ENCODE assay signal across 16 cellular contexts in genomic region chr3:126936110-126936509, GRCh38. TPM values are rescaled to one million over a fixed set of nuclear protein-coding genes. Genes with fewer than 3 reads are reported as not detected.
A peak's percentile ranks its signal among the peaks of the same experiment; 100 is the strongest.
DNase-seq lines count a peak whose midpoint lies in the region; ATAC-seq, FAIRE-seq and TF ChIP-seq lines count a peak whose summit lies in the region.
"Had no signal": no experiment of that assay in that cellular context is flagged by ENCODE, and none has a peak within 500 bp of the region (broad histone marks: within the 10 kb centered on the region; RNA-seq: fewer than 3 reads in every experiment).

No MANE protein-coding gene starts in this region.

- DNase-seq in H9 = no peak
- no peak for DNase-seq in IMR-90
- peak; percentile 18 for DNase-seq in iris pigment epithelial cell (ENCODE audit: low read depth)
- DNase-seq in posterior vena cava (ENCODE audit: low spot score) = peak; percentile 49
- DNase-seq in frontal cortex (ENCODE audit: low spot score in 2 of 2) = no peak
- DNase-seq in Caco-2 = no peak
- DNase-seq in HT-29 (ENCODE audit: low spot score) = no peak
- DNase-seq: C1 segment of cervical spinal cord; CD4-positive, alpha-beta T cell; GM23248 had no signal

- intact Hi-C loops in IMR-90 (cut with micrococcal nuclease) (no loop called here), posterior vena cava (cut with DNase I) (loop anchor here in 1 of 2 donors (5.0 kb wide), 1 partner anchor 534 kb away; no protein-coding TSS in a partner anchor), Caco-2 (cut with micrococcal nuclease; ENCODE audit: unreplicated experiment) (no loop called here)

- no peak for TF ChIP-seq RAD21 in IMR-90 (IDR thresholded peaks at IDR 0.05; ENCODE audit: low read length)

- H4K8ac ChIP-seq in H9 (replicated peaks; ENCODE audit: insufficient read length, low read depth, low read length) = no peak overlapping the region
- no peak overlapping the region for H4K8ac ChIP-seq in IMR-90 (ENCODE audit: low read depth in 2 of 2, low read length in 2 of 2)

- no peak overlapping the region for H3K4me3 Mint-ChIP-seq in H9
- H3K4me3 Mint-ChIP-seq in Caco-2 (ENCODE audit: unreplicated experiment) = no peak overlapping the region
- H3K4me3 Mint-ChIP-seq: B cell; CD4-positive, alpha-beta T cell had no signal

- H2AK5ac ChIP-seq in H9 (ENCODE audit: insufficient read length, low read length) = no peak overlapping the region
- H2AK5ac ChIP-seq in IMR-90 (ENCODE audit: low read depth, low read length) = peak overlapping the region; percentile 23; the same call in 1 of the 2 replicates

- ATAC-seq in IMR-90 (ENCODE audit: low read depth) = no peak
- ATAC-seq in HG03342 (IDR thresholded peaks at IDR 0.05; ENCODE audit: unreplicated experiment) = no peak
- ATAC-seq: GM12878 had no signal

- no peak overlapping the region for H2BK12ac ChIP-seq in H9 (ENCODE audit: insufficient read length, low read depth, low read length)

- TF ChIP-seq POLR2A in IMR-90 (IDR thresholded peaks at IDR 0.05; ENCODE audit: low read depth, low read length) = no peak

- H2BK120ac ChIP-seq in H9 (ENCODE audit: low read depth, low read length, poor library complexity, severe bottlenecking) = no peak overlapping the region
- peak overlapping the region; percentile 32; the same call in 1 of the 2 replicates for H2BK120ac ChIP-seq in IMR-90 (ENCODE audit: low read depth, low read length)

- in situ Hi-C loops in IMR-90 (cut with MboI; ENCODE audit: low sequenced_read_pairs) = no loop called here

- H3K4me1 ChIP-seq in H9 (ENCODE audit: insufficient read depth, low read length) (no peaks in the 10 kb centered on the region), IMR-90 (ENCODE audit: control insufficient read depth, insufficient read depth, low read length) (peaks cover 26% of the 10 kb centered on the region), Caco-2 (peaks cover 30% of the 10 kb centered on the region)
- H3K4me1 ChIP-seq: HAP-1 had no signal

- no peak overlapping the region for H3K4me3 ChIP-seq in IMR-90 (ENCODE audit: insufficient read depth, low read depth, low read length)
- H3K4me3 ChIP-seq in Caco-2 (ENCODE audit: low read depth, low read length) = no peak overlapping the region
- H3K4me3 ChIP-seq: GM12878, GM23248, HAP-1 had no signal

- no peaks in the 10 kb centered on the region for H3K36me3 ChIP-seq in IMR-90 (ENCODE audit: control insufficient read depth, insufficient read depth, low read length)
- no peaks in the 10 kb centered on the region for H3K36me3 ChIP-seq in Caco-2 (ENCODE audit: control insufficient read depth, insufficient read depth, low read length)
- H3K36me3 ChIP-seq: HAP-1 had no signal

- H2AK9ac ChIP-seq in IMR-90 (replicated peaks; ENCODE audit: low read depth, low read length, poor library complexity) = no peak overlapping the region

- no peak overlapping the region for H3K4ac ChIP-seq in H9 (ENCODE audit: low read depth, low read length)
- 0 out of 2 replicates have a peak overlapping the region, but pooled peaks have one; percentile 36 for H3K4ac ChIP-seq in IMR-90 (ENCODE audit: low read depth, low read length)

- CTCF ChIA-PET in IMR-90 (lab: Yijun Ruan, JAX) (no interaction called here), Caco-2 (lab: Charles Lee) (no interaction called here)

- no peaks in the 10 kb centered on the region for H3K23me2 ChIP-seq in H9 (ENCODE audit: insufficient read length, low read depth, low read length, poor library complexity, severe bottlenecking)

- H3K9me3 ChIP-seq in H9 (ENCODE audit: control insufficient read depth, low read depth, low read length) (no peaks in the 10 kb centered on the region), IMR-90 (ENCODE audit: control insufficient read depth, insufficient read depth, low read length) (no peaks in the 10 kb centered on the region), Caco-2 (no peaks in the 10 kb centered on the region)
- H3K9me3 ChIP-seq: HAP-1 had no signal

- H2BK15ac ChIP-seq in H9 (ENCODE audit: low read depth, low read length) = no peak overlapping the region
- H2BK15ac ChIP-seq in IMR-90 (ENCODE audit: low read depth, low read length) = no peak overlapping the region

- H3K27ac Mint-ChIP-seq in H9 = peak overlapping the region in 2 of 3 experiments; percentile 28 to 76; a peak in 2 of 7 replicates
- no peak overlapping the region for H3K27ac Mint-ChIP-seq in Caco-2 (ENCODE audit: unreplicated experiment)
- H3K27ac Mint-ChIP-seq: B cell; CD4-positive, alpha-beta T cell had no signal

- H2BK20ac ChIP-seq in H9 (ENCODE audit: low read depth, low read length, poor library complexity, severe bottlenecking) = no peak overlapping the region
- no peak overlapping the region for H2BK20ac ChIP-seq in IMR-90 (ENCODE audit: low read depth, low read length)

- H3T11ph ChIP-seq in H9 (ENCODE audit: low read length) = no peak overlapping the region

- BruUV-seq in IMR-90 (replicated peaks; lab: Mats Ljungman, UMichigan) (no TSS peak), Caco-2 (replicated peaks; lab: Mats Ljungman, UMichigan) (no TSS peak)

- no CpG with 5 or more reads among the region's 3 CpGs for WGBS in H9 (ENCODE audit: extremely low coverage, insufficient read length, low lambda C conversion rate)
- 100% methylated on average over 1 of the region's 3 CpGs; no CpG with 5 or more reads in 1 of the 2 experiments for WGBS in IMR-90 (ENCODE audit: extremely low coverage in 2 of 2, insufficient read length in 1 of 2), 2 experiments

- H4K5ac ChIP-seq in H9 (ENCODE audit: insufficient read length, low read depth, low read length) (no peak overlapping the region), IMR-90 (ENCODE audit: low read depth, low read length) (no peak overlapping the region)

- H3K23ac ChIP-seq in H9 (ENCODE audit: insufficient read length, low read depth, low read length) (no peak overlapping the region), IMR-90 (ENCODE audit: low read depth, low read length) (no peak overlapping the region)

- POLR2A ChIA-PET in IMR-90 (lab: Charles Lee; ENCODE audit: unreplicated experiment) (no interaction called here), Caco-2 (lab: Charles Lee) (no interaction called here)

- H3K27ac ChIP-seq in H9 (ENCODE audit: insufficient read length, low read depth, low read length) = no peak overlapping the region
- H3K27ac ChIP-seq in IMR-90 (ENCODE audit: insufficient read depth, low read length) = no peak overlapping the region
- H3K27ac ChIP-seq: GM23248 had no signal

- no peaks in the 10 kb centered on the region for H3K9me3 Mint-ChIP-seq in H9
- no peaks in the 10 kb centered on the region for H3K9me3 Mint-ChIP-seq in Caco-2 (ENCODE audit: unreplicated experiment)
- H3K9me3 Mint-ChIP-seq: CD4-positive, alpha-beta T cell had no signal

- H2AFZ ChIP-seq in H9 (ENCODE audit: low read length) (no peak overlapping the region), IMR-90 (replicated peaks; ENCODE audit: low read length, poor library complexity) (no peak overlapping the region)
- H2AFZ ChIP-seq: GM23248 had no signal

- H3K56ac ChIP-seq in H9 (ENCODE audit: insufficient read length, low read depth, low read length) = no peak overlapping the region
- no peak overlapping the region for H3K56ac ChIP-seq in IMR-90 (ENCODE audit: extremely low read depth, insufficient read depth, low read length)

- dilution Hi-C loops in IMR-90 (cut with HindIII; ENCODE audit: low sequenced_read_pairs, unreplicated experiment) = no loop called here

- no peak overlapping the region for H3K9ac ChIP-seq in H9 (ENCODE audit: extremely low read depth, insufficient read length, low read length)
- H3K9ac ChIP-seq in IMR-90 (ENCODE audit: low read depth, low read length) = no peak overlapping the region
- H3K9ac ChIP-seq: GM23248 had no signal

- H2BK5ac ChIP-seq in H9 (ENCODE audit: insufficient read length, low read length) = no peak overlapping the region
- H2BK5ac ChIP-seq in IMR-90 (ENCODE audit: low read depth, low read length, poor library complexity, severe bottlenecking) = no peak overlapping the region

- no peak overlapping the region for H3K4me2 ChIP-seq in H9 (ENCODE audit: insufficient read depth, insufficient read length, low read length)
- H3K4me2 ChIP-seq in IMR-90 (ENCODE audit: low read depth, low read length) = no peak overlapping the region

- no peaks in the 10 kb centered on the region for H3K27me3 ChIP-seq in H9 (ENCODE audit: insufficient read depth, low read length)
- no peaks in the 10 kb centered on the region for H3K27me3 ChIP-seq in IMR-90 (ENCODE audit: control insufficient read depth, insufficient read depth, low read length)
- H3K27me3 ChIP-seq in Caco-2 (replicated peaks; ENCODE audit: control insufficient read depth, insufficient read depth, low read length) = no peaks in the 10 kb centered on the region

- H3K9me1 ChIP-seq in IMR-90 (ENCODE audit: insufficient read depth, low read length) = peaks cover 36% of the 10 kb centered on the region

- H3K79me1 ChIP-seq in H9 (ENCODE audit: insufficient read depth, low read depth, low read length, poor library complexity, severe bottlenecking) = no peaks in the 10 kb centered on the region
- 0 out of 4 replicates have a peak, but pooled peaks cover 0 to 6% of the 10 kb centered on the region in 2 experiments for H3K79me1 ChIP-seq in IMR-90 (ENCODE audit: low read depth in 1 of 2, low read length in 2 of 2)

- no peaks in the 10 kb centered on the region for H3K36me3 Mint-ChIP-seq in H9 (ENCODE audit: insufficient read depth in 1 of 3, low read depth in 3 of 3)
- H3K36me3 Mint-ChIP-seq in Caco-2 (ENCODE audit: insufficient read depth, unreplicated experiment) = no peaks in the 10 kb centered on the region

- H3K14ac ChIP-seq in H9 (ENCODE audit: insufficient read depth, low read length) (no peak overlapping the region), IMR-90 (replicated peaks; ENCODE audit: low read depth, low read length) (no peak overlapping the region; the same call in 1 of the 2 replicates)

- H4K20me1 ChIP-seq in H9 (ENCODE audit: control insufficient read depth, insufficient read depth, insufficient read length) (no peaks in the 10 kb centered on the region), IMR-90 (ENCODE audit: insufficient read depth, low read length) (no peaks in the 10 kb centered on the region)

- H3K4me1 Mint-ChIP-seq in H9 (peaks cover 0 to 4% of the 10 kb centered on the region in 2 experiments; a peak in 2 of 4 replicates), Caco-2 (ENCODE audit: low read depth, unreplicated experiment) (peaks cover 30% of the 10 kb centered on the region)
- H3K4me1 Mint-ChIP-seq: B cell had no signal

- H4K91ac ChIP-seq in H9 (ENCODE audit: insufficient read length, low read depth, low read length) = no peak overlapping the region
- no peak overlapping the region for H4K91ac ChIP-seq in IMR-90 (ENCODE audit: insufficient read depth, low read depth, low read length)

- H3K18ac ChIP-seq in H9 (ENCODE audit: insufficient read length, low read depth, low read length) (no peak overlapping the region), IMR-90 (ENCODE audit: low read depth, low read length) (no peak overlapping the region)

- H3K79me2 ChIP-seq in H9 (ENCODE audit: insufficient read depth, low read length) = no peaks in the 10 kb centered on the region

- TF ChIP-seq CTCF in H9 (conservative IDR thresholded peaks at IDR 0.05) = no peak
- no peak for TF ChIP-seq CTCF in IMR-90 (conservative IDR thresholded peaks at IDR 0.05; ENCODE audit: low read depth, low read length)
- no peak for TF ChIP-seq CTCF in Caco-2 (IDR thresholded peaks at IDR 0.05; ENCODE audit: insufficient read depth in 1 of 2, low read depth in 1 of 2, low read length in 1 of 2, severe bottlenecking in 1 of 2, unreplicated experiment in 1 of 2)

- no peaks in the 10 kb centered on the region for H3K27me3 Mint-ChIP-seq in H9 (ENCODE audit: low read depth)
- no peaks in the 10 kb centered on the region for H3K27me3 Mint-ChIP-seq in Caco-2 (ENCODE audit: insufficient read depth, unreplicated experiment)
- H3K27me3 Mint-ChIP-seq: B cell; CD4-positive, alpha-beta T cell had no signal

- FAIRE-seq in frontal cortex (lab: Jason Lieb, UNC) = no peak
- FAIRE-seq: A204.1, GM12878, GM18507 had no signal

RNA-seq across cellular contexts. Expression of gene PLXNA1, which starts 46.8 kb away (rescaled TPM):
- total RNA-seq in H9 (2021) (39.6 and 42.1 TPM in 2 replicates), IMR-90 (2012; rRNA removed) (13.6 and 14.4 TPM in 2 replicates), posterior vena cava (10 to 100 TPM; 31.7 to 38.5 TPM), frontal cortex (46.9 TPM), Caco-2 (2022) (92.4 and 95.1 TPM in 2 replicates)
- polyA plus RNA-seq in IMR-90 (2012; rRNA removed) = 49.4 and 61.7 TPM in 2 replicates
- 25.5 and 52.4 TPM in 2 replicates for polyA plus RNA-seq in IMR-90 (2012; cell fraction: cytosol; rRNA removed)
- 88.7 and 218 TPM in 2 replicates for polyA plus RNA-seq in IMR-90 (2012; cell fraction: nucleus; rRNA removed; ENCODE audit: low replicate concordance)
- total RNA-seq in HT-29 (2014; rRNA removed; shearing (Covaris generic)) = 92.8 and 103 TPM in 2 replicates

Comparison
In these comparisons a context has a peak if more than half of its experiments do, and no peak if none do; other contexts are left out.
1. DNase-seq: peak in iris pigment epithelial cell (single experiment) and posterior vena cava (single experiment); none in H9 (single experiment), IMR-90 (single experiment), frontal cortex (0 of 2), Caco-2 (0 of 2) and HT-29 (single experiment).